Comparison of ENCODE assay signal across 8 cellular contexts in genomic region chr16:53518550-53519416, GRCh38. TPM values are rescaled to one million over a fixed set of nuclear protein-coding genes. Genes with fewer than 3 reads are reported as not detected.
A peak's percentile ranks its signal among the peaks of the same experiment; 100 is the strongest.
DNase-seq lines count a peak whose midpoint lies in the region; TF ChIP-seq lines count a peak whose summit lies in the region.

No MANE protein-coding gene starts in this region.

- no peak overlapping the region for H4K5ac ChIP-seq in H9 (ENCODE audit: insufficient read length, low read depth, low read length)

- H4K91ac ChIP-seq in H9 (ENCODE audit: insufficient read length, low read depth, low read length) = no peak overlapping the region

- H3K4me2 ChIP-seq in H9 (ENCODE audit: insufficient read depth, insufficient read length, low read length) = no peak overlapping the region
- H3K4me2 ChIP-seq in Karpas-422 (ENCODE audit: low read depth, low read length, poor library complexity, severe bottlenecking) = no peak overlapping the region

- H2BK20ac ChIP-seq in H9 (ENCODE audit: low read depth, low read length, poor library complexity, severe bottlenecking) = no peak overlapping the region

- H3K4me3 Mint-ChIP-seq in H9 (no peak overlapping the region), immature natural killer cell (peak overlapping the region; percentile 81 to 93 (median 84))
- peak overlapping the region; percentile 63 for H3K4me3 Mint-ChIP-seq in activated T-helper 1 cell treated with anti-CD3 and anti-CD28 coated beads, Interleukin-12 subunit alpha, Interleukin-12 subunit beta, Interleukin-2, Interleukin-4 antibody, amounts not matched to agents 30 ng/mL and 10 ng/mL and 1 ng/mL, durations not matched to agents 14 hours and 24 hours and 36 hours

- no peak overlapping the region for H3K56ac ChIP-seq in H9 (ENCODE audit: insufficient read length, low read depth, low read length)

- H4K20me1 ChIP-seq in H9 (ENCODE audit: control insufficient read depth, insufficient read depth, insufficient read length) (no peaks in the 10 kb centered on the region), Karpas-422 (ENCODE audit: insufficient read depth, low read depth, low read length) (no peaks in the 10 kb centered on the region)

- no peak overlapping the region for H3K23ac ChIP-seq in H9 (ENCODE audit: insufficient read length, low read depth, low read length)

- no peak for TF ChIP-seq CTCF in GM12875 (IDR thresholded peaks at IDR 0.05; ENCODE audit: borderline replicate concordance, insufficient read depth, low read depth, low read length)
- no peak for TF ChIP-seq CTCF in H9 (conservative IDR thresholded peaks at IDR 0.05)

- no peak overlapping the region for H2AFZ ChIP-seq in H9 (ENCODE audit: low read length)
- no peak overlapping the region for H2AFZ ChIP-seq in Karpas-422 (ENCODE audit: low read length)

- H3K79me2 ChIP-seq in H9 (ENCODE audit: insufficient read depth, low read length) = no peaks in the 10 kb centered on the region
- no peaks in the 10 kb centered on the region for H3K79me2 ChIP-seq in Karpas-422 (ENCODE audit: low read length)

- no peak overlapping the region for H2BK12ac ChIP-seq in H9 (ENCODE audit: insufficient read length, low read depth, low read length)

- no peaks in the 10 kb centered on the region for H3K9me2 ChIP-seq in Karpas-422 (replicated peaks; ENCODE audit: insufficient read depth, low read length)

- H3K9ac ChIP-seq in H9 (ENCODE audit: extremely low read depth, insufficient read length, low read length) (no peak overlapping the region), Karpas-422 (ENCODE audit: low read length) (no peak overlapping the region)

- no peak overlapping the region for H3K18ac ChIP-seq in H9 (ENCODE audit: insufficient read length, low read depth, low read length)

- H3K9me3 ChIP-seq in H9 (ENCODE audit: control insufficient read depth, low read depth, low read length) (peaks cover 4% of the 10 kb centered on the region), Karpas-422 (ENCODE audit: low read length) (no peaks in the 10 kb centered on the region)

- no peak overlapping the region for H3K14ac ChIP-seq in H9 (ENCODE audit: insufficient read depth, low read length)

- no peak overlapping the region for H2AK5ac ChIP-seq in H9 (ENCODE audit: insufficient read length, low read length)

- H3K4me3 ChIP-seq in GM12875 (ENCODE audit: low read depth, low read length) (peak overlapping the region; percentile 24), Karpas-422 (ENCODE audit: low read length) (no peak overlapping the region)

- H3K36me3 Mint-ChIP-seq in H9 (ENCODE audit: insufficient read depth in 1 of 3, low read depth in 3 of 3) (peaks cover 6 to 9% (median 7%) of the 10 kb centered on the region in 3 experiments; a peak in 5 of 7 replicates), immature natural killer cell (peaks cover 0 to 9% (median 0%) of the 10 kb centered on the region in 3 donors)
- peaks cover 6% of the 10 kb centered on the region for H3K36me3 Mint-ChIP-seq in activated T-helper 1 cell treated with anti-CD3 and anti-CD28 coated beads, Interleukin-12 subunit alpha, Interleukin-12 subunit beta, Interleukin-2, Interleukin-4 antibody, amounts not matched to agents 30 ng/mL and 10 ng/mL and 1 ng/mL, durations not matched to agents 14 hours and 24 hours and 36 hours (ENCODE audit: low read depth)

- WGBS in H9 (ENCODE audit: extremely low coverage, insufficient read length, low lambda C conversion rate) = no CpG with 5 or more reads among the region's 19 CpGs

- no peaks in the 10 kb centered on the region for H3K4me1 Mint-ChIP-seq in H9
- peaks cover 58% of the 10 kb centered on the region for H3K4me1 Mint-ChIP-seq in activated T-helper 1 cell treated with anti-CD3 and anti-CD28 coated beads, Interleukin-12 subunit alpha, Interleukin-12 subunit beta, Interleukin-2, Interleukin-4 antibody, amounts not matched to agents 30 ng/mL and 10 ng/mL and 1 ng/mL, durations not matched to agents 14 hours and 24 hours and 36 hours (ENCODE audit: low read depth)
- peaks cover 64 to 74% of the 10 kb centered on the region in 2 donors for H3K4me1 Mint-ChIP-seq in immature natural killer cell

- intact Hi-C loops in activated T-helper 1 cell treated with anti-CD3 and anti-CD28 coated beads, Interleukin-12 subunit alpha, Interleukin-12 subunit beta, Interleukin-2, Interleukin-4 antibody, amounts not matched to agents 30 ng/mL and 10 ng/mL and 1 ng/mL, durations not matched to agents 14 hours and 24 hours and 36 hours (cut with micrococcal nuclease) = loop anchor here (1.0 to 10.0 kb wide), 4 partner anchors 15 to 204 kb away; partner anchors contain the start of genes AKTIP, FTO and RPGRIP1L

- H3K4ac ChIP-seq in H9 (ENCODE audit: low read depth, low read length) = no peak overlapping the region

- no peak overlapping the region for H2BK5ac ChIP-seq in H9 (ENCODE audit: insufficient read length, low read length)

- H3T11ph ChIP-seq in H9 (ENCODE audit: low read length) = no peak overlapping the region

- H3K4me1 ChIP-seq in H9 (ENCODE audit: insufficient read depth, low read length) = no peaks in the 10 kb centered on the region
- H3K4me1 ChIP-seq in Karpas-422 (ENCODE audit: low read length) = peaks cover 3% of the 10 kb centered on the region; the same call in 1 of the 2 replicates

- H3K36me3 ChIP-seq in Karpas-422 (ENCODE audit: insufficient read depth, low read length) = no peaks in the 10 kb centered on the region

- peak overlapping the region; percentile 84 for H4K8ac ChIP-seq in H9 (replicated peaks; ENCODE audit: insufficient read length, low read depth, low read length)

- no peaks in the 10 kb centered on the region for H3K79me1 ChIP-seq in H9 (ENCODE audit: insufficient read depth, low read depth, low read length, poor library complexity, severe bottlenecking)

- H3K27ac ChIP-seq in H9 (ENCODE audit: insufficient read length, low read depth, low read length) (no peak overlapping the region), Karpas-422 (ENCODE audit: low read length) (no peak overlapping the region)

- H2BK15ac ChIP-seq in H9 (ENCODE audit: low read depth, low read length) = no peak overlapping the region

- no peak overlapping the region for H2BK120ac ChIP-seq in H9 (ENCODE audit: low read depth, low read length, poor library complexity, severe bottlenecking)

- H3K27me3 ChIP-seq in H9 (ENCODE audit: insufficient read depth, low read length) (no peaks in the 10 kb centered on the region), Karpas-422 (ENCODE audit: low read length) (no peaks in the 10 kb centered on the region)

- DNase-seq in H9 (no peak), immature natural killer cell (peak; percentile 87 to 89 (median 88)), Karpas-422 (no peak), midbrain (lab: John Stamatoyannopoulos, UW) (no peak)
- DNase-seq in NK-92 treated with Interleukin-12 subunit alpha and Interleukin-12 subunit beta, amount 100 ng/mL, for 24 hours (lab: John Stamatoyannopoulos, UW) = peak; percentile 64
- peak; percentile 83 for DNase-seq in activated T-helper 1 cell treated with anti-CD3 and anti-CD28 coated beads, Interleukin-12 subunit alpha, Interleukin-12 subunit beta, Interleukin-2, Interleukin-4 antibody, amounts not matched to agents 30 ng/mL and 10 ng/mL and 1 ng/mL, durations not matched to agents 14 hours and 24 hours and 36 hours (ENCODE audit: low spot score)
- peak; percentile 58 to 63 for DNase-seq in stimulated activated CD8-positive, alpha-beta memory T cell treated with anti-CD3 and anti-CD28 coated beads, Interleukin-4, amount 100 ng/mL, for 4 hours (ENCODE audit: low read depth in 2 of 2, low spot score in 1 of 2)

- H3K27me3 Mint-ChIP-seq in H9 (ENCODE audit: low read depth) (no peaks in the 10 kb centered on the region; the same call in 1 of the 2 replicates), immature natural killer cell (ENCODE audit: low read depth in 3 of 3) (peaks cover 4 to 16% (median 13%) of the 10 kb centered on the region in 3 donors)
- peaks cover 2% of the 10 kb centered on the region for H3K27me3 Mint-ChIP-seq in activated T-helper 1 cell treated with anti-CD3 and anti-CD28 coated beads, Interleukin-12 subunit alpha, Interleukin-12 subunit beta, Interleukin-2, Interleukin-4 antibody, amounts not matched to agents 30 ng/mL and 10 ng/mL and 1 ng/mL, durations not matched to agents 14 hours and 24 hours and 36 hours (ENCODE audit: insufficient read depth)

- H3K23me2 ChIP-seq in H9 (ENCODE audit: insufficient read length, low read depth, low read length, poor library complexity, severe bottlenecking) = no peaks in the 10 kb centered on the region

- H3K27ac Mint-ChIP-seq in H9 (peak overlapping the region in 1 of 3 experiments; percentile 32; a peak in 1 of 7 replicates), immature natural killer cell (peak overlapping the region; percentile 87 to 98 (median 92))
- peak overlapping the region; percentile 82 for H3K27ac Mint-ChIP-seq in activated T-helper 1 cell treated with anti-CD3 and anti-CD28 coated beads, Interleukin-12 subunit alpha, Interleukin-12 subunit beta, Interleukin-2, Interleukin-4 antibody, amounts not matched to agents 30 ng/mL and 10 ng/mL and 1 ng/mL, durations not matched to agents 14 hours and 24 hours and 36 hours

- H3K9me3 Mint-ChIP-seq in H9 (peaks cover 7 to 9% of the 10 kb centered on the region in 2 experiments), immature natural killer cell (peaks cover 0 to 2% (median 0%) of the 10 kb centered on the region in 6 donors)
- peaks cover 5% of the 10 kb centered on the region for H3K9me3 Mint-ChIP-seq in activated T-helper 1 cell treated with anti-CD3 and anti-CD28 coated beads, Interleukin-12 subunit alpha, Interleukin-12 subunit beta, Interleukin-2, Interleukin-4 antibody, amounts not matched to agents 30 ng/mL and 10 ng/mL and 1 ng/mL, durations not matched to agents 14 hours and 24 hours and 36 hours

RNA-seq across cellular contexts. Expression of gene AKTIP, which starts 15.8 kb away (rescaled TPM):
- 23.9 and 26.2 TPM in 2 replicates for total RNA-seq in H9 (2021)
- total RNA-seq in activated T-helper 1 cell treated with anti-CD3 and anti-CD28 coated beads, Interleukin-12 subunit alpha, Interleukin-12 subunit beta, Interleukin-2, Interleukin-4 antibody, amounts not matched to agents 30 ng/mL and 10 ng/mL and 1 ng/mL, durations not matched to agents 14 hours and 24 hours and 36 hours = 16.6 and 16.9 TPM in 2 replicates
- polyA plus RNA-seq in immature natural killer cell = 10 to 100 TPM; 23.3 to 32.0 (median 30.9) TPM
- total RNA-seq in Karpas-422 (2014; rRNA removed; shearing (Covaris generic); ENCODE audit: low replicate concordance) = 9.0 and 15.8 TPM in 2 replicates

Comparison
In these comparisons a context has a peak if more than half of its experiments do, and no peak if none do; other contexts are left out.
1. DNase-seq: peak in NK-92 treated with Interleukin-12 subunit alpha and Interleukin-12 subunit beta, amount 100 ng/mL, for 24 hours (single experiment), activated T-helper 1 cell treated with anti-CD3 and anti-CD28 coated beads, Interleukin-12 subunit alpha, Interleukin-12 subunit beta, Interleukin-2, Interleukin-4 antibody, amounts not matched to agents 30 ng/mL and 10 ng/mL and 1 ng/mL, durations not matched to agents 14 hours and 24 hours and 36 hours (single experiment), immature natural killer cell (3 of 3) and stimulated activated CD8-positive, alpha-beta memory T cell treated with anti-CD3 and anti-CD28 coated beads, Interleukin-4, amount 100 ng/mL, for 4 hours (2 of 2); none in H9 (single experiment), Karpas-422 (single experiment) and midbrain (single experiment).
2. H3K4me3 Mint-ChIP-seq: peak in activated T-helper 1 cell treated with anti-CD3 and anti-CD28 coated beads, Interleukin-12 subunit alpha, Interleukin-12 subunit beta, Interleukin-2, Interleukin-4 antibody, amounts not matched to agents 30 ng/mL and 10 ng/mL and 1 ng/mL, durations not matched to agents 14 hours and 24 hours and 36 hours (single experiment) and immature natural killer cell (5 of 5); none in H9 (0 of 2).